1 cellular context compared by ENCODE assay signal in the genomic region with DNA sequence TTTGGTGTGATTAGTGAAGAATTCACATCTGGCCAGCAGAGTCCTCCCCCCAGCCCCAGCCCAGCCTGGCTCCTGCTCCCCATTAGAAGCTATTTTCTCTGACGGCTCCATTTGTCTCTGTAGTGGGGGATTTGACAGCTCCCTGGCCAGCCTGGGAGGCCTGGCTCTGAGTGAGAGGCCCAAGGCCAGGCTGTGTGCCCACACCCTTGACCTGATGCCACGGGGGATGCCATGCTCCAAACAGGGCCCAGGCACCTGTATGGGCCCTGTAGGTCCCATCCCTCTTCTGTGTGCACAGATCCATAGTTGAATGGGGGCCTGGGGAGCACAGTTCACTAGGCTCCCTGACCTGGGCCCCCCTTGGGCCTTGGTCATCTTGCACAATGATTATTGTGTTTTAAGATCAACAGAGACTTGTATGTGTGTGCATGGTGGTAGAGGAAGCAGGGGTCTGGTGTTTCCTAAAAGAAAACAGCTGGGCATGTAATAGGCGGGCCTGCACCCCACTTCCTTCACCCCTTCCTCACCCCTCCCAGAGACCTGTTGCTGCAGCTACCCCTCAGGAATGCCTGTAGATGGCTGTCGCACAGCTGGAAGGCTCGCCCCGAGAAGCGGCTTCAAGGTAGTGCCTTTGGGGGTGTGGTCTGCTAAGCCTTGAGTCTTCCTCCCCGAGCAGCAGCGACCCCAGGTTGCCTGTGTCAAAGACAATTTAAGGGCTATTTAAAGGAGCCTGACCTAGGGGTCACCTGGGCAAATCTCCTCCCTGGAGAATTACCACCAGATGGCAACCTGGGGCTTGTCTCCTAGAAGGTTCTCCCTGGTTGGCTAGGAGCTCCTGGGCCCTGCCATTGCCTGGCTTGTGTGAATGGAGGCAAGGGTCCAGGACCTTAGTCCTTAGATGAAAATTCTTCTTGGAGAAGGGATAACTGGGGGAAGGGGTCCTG.
A peak's percentile ranks its signal among the peaks of the same experiment; 100 is the strongest.
TF ChIP-seq lines count a peak whose summit lies in the region.

No MANE protein-coding gene starts in this region.

TF ChIP-seq in HepG2, 621 proteins besides CTCF, POLR2A, EP300 and RAD21 (continues in another document):
- TF ChIP-seq ZNF605 (CRISPR knock-in tag; IDR thresholded peaks at IDR 0.05) = 0 out of 2 replicates have a peak, but pooled peaks have one; percentile 13
- TF ChIP-seq NFIC (IDR thresholded peaks at IDR 0.05; ENCODE audit: low read length) = no peak
- TF ChIP-seq NR2F1 (CRISPR knock-in tag; IDR thresholded peaks at IDR 0.05) = peak; percentile 84 to 85
- TF ChIP-seq STAG1 (CRISPR knock-in tag; IDR thresholded peaks at IDR 0.05) = peak; percentile 74
- TF ChIP-seq, protein P1, sequence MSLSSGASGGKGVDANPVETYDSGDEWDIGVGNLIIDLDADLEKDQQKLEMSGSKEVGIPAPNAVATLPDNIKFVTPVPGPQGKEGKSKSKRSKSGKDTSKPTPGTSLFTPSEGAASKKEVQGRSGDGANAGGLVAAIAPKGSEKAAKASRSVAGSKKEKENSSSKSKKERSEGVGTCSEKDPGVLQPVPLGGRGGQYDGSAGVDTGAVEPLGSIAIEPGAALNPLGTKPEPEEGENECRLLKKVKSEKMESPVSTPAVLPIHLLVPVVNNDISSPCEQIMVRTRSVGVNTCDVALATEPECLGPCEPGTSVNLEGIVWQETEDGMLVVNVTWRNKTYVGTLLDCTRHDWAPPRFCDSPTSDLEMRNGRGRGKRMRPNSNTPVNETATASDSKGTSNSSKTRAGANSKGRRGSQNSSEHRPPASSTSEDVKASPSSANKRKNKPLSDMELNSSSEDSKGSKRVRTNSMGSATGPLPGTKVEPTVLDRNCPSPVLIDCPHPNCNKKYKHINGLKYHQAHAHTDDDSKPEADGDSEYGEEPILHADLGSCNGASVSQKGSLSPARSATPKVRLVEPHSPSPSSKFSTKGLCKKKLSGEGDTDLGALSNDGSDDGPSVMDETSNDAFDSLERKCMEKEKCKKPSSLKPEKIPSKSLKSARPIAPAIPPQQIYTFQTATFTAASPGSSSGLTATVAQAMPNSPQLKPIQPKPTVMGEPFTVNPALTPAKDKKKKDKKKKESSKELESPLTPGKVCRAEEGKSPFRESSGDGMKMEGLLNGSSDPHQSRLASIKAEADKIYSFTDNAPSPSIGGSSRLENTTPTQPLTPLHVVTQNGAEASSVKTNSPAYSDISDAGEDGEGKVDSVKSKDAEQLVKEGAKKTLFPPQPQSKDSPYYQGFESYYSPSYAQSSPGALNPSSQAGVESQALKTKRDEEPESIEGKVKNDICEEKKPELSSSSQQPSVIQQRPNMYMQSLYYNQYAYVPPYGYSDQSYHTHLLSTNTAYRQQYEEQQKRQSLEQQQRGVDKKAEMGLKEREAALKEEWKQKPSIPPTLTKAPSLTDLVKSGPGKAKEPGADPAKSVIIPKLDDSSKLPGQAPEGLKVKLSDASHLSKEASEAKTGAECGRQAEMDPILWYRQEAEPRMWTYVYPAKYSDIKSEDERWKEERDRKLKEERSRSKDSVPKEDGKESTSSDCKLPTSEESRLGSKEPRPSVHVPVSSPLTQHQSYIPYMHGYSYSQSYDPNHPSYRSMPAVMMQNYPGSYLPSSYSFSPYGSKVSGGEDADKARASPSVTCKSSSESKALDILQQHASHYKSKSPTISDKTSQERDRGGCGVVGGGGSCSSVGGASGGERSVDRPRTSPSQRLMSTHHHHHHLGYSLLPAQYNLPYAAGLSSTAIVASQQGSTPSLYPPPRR (CRISPR knock-in tag; IDR thresholded peaks at IDR 0.05; ENCODE audit: borderline replicate concordance) = no peak; the same call in 1 of the 2 replicates
- peak; percentile 86 for TF ChIP-seq SMC3 (IDR thresholded peaks at IDR 0.05; ENCODE audit: low read length)
- peak; percentile 88 for TF ChIP-seq NR2F6 (IDR thresholded peaks at IDR 0.05)
- TF ChIP-seq NR2F6 (CRISPR knock-in tag; IDR thresholded peaks at IDR 0.05) = peak; percentile 94
- TF ChIP-seq HNF4A (CRISPR knock-in tag; IDR thresholded peaks at IDR 0.05) = peak; percentile 26; the same call in 1 of the 2 replicates
- TF ChIP-seq RBFOX2 (IDR thresholded peaks at IDR 0.05; ENCODE audit: low read depth, low read length) = no peak
- 0 out of 2 replicates have a peak, but pooled peaks have one; percentile 28 for TF ChIP-seq ZFP90 (CRISPR knock-in tag; IDR thresholded peaks at IDR 0.05; ENCODE audit: borderline replicate concordance)
- TF ChIP-seq ZNF777 (CRISPR knock-in tag; IDR thresholded peaks at IDR 0.05) = 0 out of 2 replicates have a peak, but pooled peaks have one; percentile 2
- peak; percentile 59; the same call in 1 of the 2 replicates for TF ChIP-seq ZNF7 (CRISPR knock-in tag; IDR thresholded peaks at IDR 0.05)
- TF ChIP-seq, protein P2, sequence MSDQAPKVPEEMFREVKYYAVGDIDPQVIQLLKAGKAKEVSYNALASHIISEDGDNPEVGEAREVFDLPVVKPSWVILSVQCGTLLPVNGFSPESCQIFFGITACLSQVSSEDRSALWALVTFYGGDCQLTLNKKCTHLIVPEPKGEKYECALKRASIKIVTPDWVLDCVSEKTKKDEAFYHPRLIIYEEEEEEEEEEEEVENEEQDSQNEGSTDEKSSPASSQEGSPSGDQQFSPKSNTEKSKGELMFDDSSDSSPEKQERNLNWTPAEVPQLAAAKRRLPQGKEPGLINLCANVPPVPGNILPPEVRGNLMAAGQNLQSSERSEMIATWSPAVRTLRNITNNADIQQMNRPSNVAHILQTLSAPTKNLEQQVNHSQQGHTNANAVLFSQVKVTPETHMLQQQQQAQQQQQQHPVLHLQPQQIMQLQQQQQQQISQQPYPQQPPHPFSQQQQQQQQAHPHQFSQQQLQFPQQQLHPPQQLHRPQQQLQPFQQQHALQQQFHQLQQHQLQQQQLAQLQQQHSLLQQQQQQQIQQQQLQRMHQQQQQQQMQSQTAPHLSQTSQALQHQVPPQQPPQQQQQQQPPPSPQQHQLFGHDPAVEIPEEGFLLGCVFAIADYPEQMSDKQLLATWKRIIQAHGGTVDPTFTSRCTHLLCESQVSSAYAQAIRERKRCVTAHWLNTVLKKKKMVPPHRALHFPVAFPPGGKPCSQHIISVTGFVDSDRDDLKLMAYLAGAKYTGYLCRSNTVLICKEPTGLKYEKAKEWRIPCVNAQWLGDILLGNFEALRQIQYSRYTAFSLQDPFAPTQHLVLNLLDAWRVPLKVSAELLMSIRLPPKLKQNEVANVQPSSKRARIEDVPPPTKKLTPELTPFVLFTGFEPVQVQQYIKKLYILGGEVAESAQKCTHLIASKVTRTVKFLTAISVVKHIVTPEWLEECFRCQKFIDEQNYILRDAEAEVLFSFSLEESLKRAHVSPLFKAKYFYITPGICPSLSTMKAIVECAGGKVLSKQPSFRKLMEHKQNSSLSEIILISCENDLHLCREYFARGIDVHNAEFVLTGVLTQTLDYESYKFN (CRISPR knock-in tag; conservative IDR thresholded peaks at IDR 0.05) = 0 out of 2 replicates have a peak, but pooled peaks have one; percentile 28
- no peak for TF ChIP-seq ZNF12 (CRISPR knock-in tag; IDR thresholded peaks at IDR 0.05)
- no peak for TF ChIP-seq PHF5A (CRISPR knock-in tag; IDR thresholded peaks at IDR 0.05; ENCODE audit: low read depth, unreplicated experiment)
- TF ChIP-seq ZNF263 (CRISPR knock-in tag; IDR thresholded peaks at IDR 0.05) = peak; percentile 77
- no peak for TF ChIP-seq TBP (CRISPR knock-in tag; IDR thresholded peaks at IDR 0.05)
- no peak for TF ChIP-seq GTF2F1 (IDR thresholded peaks at IDR 0.05; ENCODE audit: low read length)
- TF ChIP-seq, protein P3, sequence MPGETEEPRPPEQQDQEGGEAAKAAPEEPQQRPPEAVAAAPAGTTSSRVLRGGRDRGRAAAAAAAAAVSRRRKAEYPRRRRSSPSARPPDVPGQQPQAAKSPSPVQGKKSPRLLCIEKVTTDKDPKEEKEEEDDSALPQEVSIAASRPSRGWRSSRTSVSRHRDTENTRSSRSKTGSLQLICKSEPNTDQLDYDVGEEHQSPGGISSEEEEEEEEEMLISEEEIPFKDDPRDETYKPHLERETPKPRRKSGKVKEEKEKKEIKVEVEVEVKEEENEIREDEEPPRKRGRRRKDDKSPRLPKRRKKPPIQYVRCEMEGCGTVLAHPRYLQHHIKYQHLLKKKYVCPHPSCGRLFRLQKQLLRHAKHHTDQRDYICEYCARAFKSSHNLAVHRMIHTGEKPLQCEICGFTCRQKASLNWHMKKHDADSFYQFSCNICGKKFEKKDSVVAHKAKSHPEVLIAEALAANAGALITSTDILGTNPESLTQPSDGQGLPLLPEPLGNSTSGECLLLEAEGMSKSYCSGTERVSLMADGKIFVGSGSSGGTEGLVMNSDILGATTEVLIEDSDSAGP (CRISPR knock-in tag; IDR thresholded peaks at IDR 0.05; ENCODE audit: borderline replicate concordance) = peak; percentile 12; the same call in 1 of the 2 replicates
- peak; percentile 26 for TF ChIP-seq XRCC5 (optimal IDR thresholded peaks at IDR 0.05; ENCODE audit: low read length)
- no peak for TF ChIP-seq ZNF282 (IDR thresholded peaks at IDR 0.05; ENCODE audit: partially characterized antibody)
- TF ChIP-seq ZMYM3 (CRISPR knock-in tag; IDR thresholded peaks at IDR 0.05) = 0 out of 2 replicates have a peak, but pooled peaks have one; percentile 8
- 0 out of 2 replicates have a peak, but pooled peaks have one; percentile 37 for TF ChIP-seq ZFX (CRISPR knock-in tag; IDR thresholded peaks at IDR 0.05; ENCODE audit: low read depth)
- 0 out of 2 replicates have a peak, but pooled peaks have one; percentile 14 for TF ChIP-seq RXRB (CRISPR knock-in tag; IDR thresholded peaks at IDR 0.05; ENCODE audit: borderline replicate concordance)
- TF ChIP-seq, protein P4, sequence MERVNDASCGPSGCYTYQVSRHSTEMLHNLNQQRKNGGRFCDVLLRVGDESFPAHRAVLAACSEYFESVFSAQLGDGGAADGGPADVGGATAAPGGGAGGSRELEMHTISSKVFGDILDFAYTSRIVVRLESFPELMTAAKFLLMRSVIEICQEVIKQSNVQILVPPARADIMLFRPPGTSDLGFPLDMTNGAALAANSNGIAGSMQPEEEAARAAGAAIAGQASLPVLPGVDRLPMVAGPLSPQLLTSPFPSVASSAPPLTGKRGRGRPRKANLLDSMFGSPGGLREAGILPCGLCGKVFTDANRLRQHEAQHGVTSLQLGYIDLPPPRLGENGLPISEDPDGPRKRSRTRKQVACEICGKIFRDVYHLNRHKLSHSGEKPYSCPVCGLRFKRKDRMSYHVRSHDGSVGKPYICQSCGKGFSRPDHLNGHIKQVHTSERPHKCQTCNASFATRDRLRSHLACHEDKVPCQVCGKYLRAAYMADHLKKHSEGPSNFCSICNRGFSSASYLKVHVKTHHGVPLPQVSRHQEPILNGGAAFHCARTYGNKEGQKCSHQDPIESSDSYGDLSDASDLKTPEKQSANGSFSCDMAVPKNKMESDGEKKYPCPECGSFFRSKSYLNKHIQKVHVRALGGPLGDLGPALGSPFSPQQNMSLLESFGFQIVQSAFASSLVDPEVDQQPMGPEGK (CRISPR knock-in tag; IDR thresholded peaks at IDR 0.05) = peak; percentile 62
- TF ChIP-seq SOX6 (IDR thresholded peaks at IDR 0.05) = no peak
- peak; percentile 55 for TF ChIP-seq SOX6 (CRISPR knock-in tag; IDR thresholded peaks at IDR 0.05)
- TF ChIP-seq, protein P5, sequence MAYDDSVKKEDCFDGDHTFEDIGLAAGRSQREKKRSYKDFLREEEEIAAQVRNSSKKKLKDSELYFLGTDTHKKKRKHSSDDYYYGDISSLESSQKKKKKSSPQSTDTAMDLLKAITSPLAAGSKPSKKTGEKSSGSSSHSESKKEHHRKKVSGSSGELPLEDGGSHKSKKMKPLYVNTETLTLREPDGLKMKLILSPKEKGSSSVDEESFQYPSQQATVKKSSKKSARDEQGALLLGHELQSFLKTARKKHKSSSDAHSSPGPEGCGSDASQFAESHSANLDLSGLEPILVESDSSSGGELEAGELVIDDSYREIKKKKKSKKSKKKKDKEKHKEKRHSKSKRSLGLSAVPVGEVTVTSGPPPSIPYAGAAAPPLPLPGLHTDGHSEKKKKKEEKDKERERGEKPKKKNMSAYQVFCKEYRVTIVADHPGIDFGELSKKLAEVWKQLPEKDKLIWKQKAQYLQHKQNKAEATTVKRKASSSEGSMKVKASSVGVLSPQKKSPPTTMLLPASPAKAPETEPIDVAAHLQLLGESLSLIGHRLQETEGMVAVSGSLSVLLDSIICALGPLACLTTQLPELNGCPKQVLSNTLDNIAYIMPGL (CRISPR knock-in tag; IDR thresholded peaks at IDR 0.05; ENCODE audit: borderline replicate concordance in 1 of 2, low read depth in 1 of 2) = peak in 1 of 2 experiments; percentile 23; a peak in 1 of 4 replicates
- TF ChIP-seq, protein P6, sequence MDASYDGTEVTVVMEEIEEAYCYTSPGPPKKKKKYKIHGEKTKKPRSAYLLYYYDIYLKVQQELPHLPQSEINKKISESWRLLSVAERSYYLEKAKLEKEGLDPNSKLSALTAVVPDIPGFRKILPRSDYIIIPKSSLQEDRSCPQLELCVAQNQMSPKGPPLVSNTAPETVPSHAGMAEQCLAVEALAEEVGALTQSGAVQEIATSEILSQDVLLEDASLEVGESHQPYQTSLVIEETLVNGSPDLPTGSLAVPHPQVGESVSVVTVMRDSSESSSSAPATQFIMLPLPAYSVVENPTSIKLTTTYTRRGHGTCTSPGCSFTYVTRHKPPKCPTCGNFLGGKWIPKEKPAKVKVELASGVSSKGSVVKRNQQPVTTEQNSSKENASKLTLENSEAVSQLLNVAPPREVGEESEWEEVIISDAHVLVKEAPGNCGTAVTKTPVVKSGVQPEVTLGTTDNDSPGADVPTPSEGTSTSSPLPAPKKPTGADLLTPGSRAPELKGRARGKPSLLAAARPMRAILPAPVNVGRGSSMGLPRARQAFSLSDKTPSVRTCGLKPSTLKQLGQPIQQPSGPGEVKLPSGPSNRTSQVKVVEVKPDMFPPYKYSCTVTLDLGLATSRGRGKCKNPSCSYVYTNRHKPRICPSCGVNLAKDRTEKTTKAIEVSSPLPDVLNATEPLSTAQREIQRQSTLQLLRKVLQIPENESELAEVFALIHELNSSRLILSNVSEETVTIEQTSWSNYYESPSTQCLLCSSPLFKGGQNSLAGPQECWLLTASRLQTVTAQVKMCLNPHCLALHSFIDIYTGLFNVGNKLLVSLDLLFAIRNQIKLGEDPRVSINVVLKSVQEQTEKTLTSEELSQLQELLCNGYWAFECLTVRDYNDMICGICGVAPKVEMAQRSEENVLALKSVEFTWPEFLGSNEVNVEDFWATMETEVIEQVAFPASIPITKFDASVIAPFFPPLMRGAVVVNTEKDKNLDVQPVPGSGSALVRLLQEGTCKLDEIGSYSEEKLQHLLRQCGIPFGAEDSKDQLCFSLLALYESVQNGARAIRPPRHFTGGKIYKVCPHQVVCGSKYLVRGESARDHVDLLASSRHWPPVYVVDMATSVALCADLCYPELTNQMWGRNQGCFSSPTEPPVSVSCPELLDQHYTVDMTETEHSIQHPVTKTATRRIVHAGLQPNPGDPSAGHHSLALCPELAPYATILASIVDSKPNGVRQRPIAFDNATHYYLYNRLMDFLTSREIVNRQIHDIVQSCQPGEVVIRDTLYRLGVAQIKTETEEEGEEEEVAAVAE (CRISPR knock-in tag; IDR thresholded peaks at IDR 0.05; ENCODE audit: borderline replicate concordance) = peak; percentile 97
- TF ChIP-seq RFXANK (CRISPR knock-in tag; IDR thresholded peaks at IDR 0.05) = no peak
- TF ChIP-seq ZNF75D (CRISPR knock-in tag; IDR thresholded peaks at IDR 0.05; ENCODE audit: borderline replicate concordance) = no peak
